ENCODE assay signal across 9 cellular contexts in the genomic region with DNA sequence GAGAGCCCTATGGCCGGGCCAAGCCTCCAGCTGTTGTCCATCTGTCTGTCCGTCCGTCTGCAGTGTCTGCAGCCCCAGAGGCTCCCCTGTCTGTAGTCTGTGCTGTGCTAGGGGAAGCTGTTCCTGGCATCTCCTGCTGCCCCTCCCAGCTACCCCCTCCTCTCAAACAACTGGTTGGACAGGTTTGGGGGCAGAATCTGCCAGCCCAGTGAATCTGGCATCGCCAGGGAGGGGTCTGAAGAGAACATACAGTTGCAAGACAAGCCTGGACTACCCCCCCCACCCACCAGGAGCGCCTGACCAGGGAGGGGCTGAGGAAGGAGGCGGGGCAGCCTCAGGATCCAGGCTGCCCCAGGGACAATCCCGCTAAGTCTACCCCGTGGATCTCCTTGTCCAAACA. TPM values are rescaled to one million over a fixed set of nuclear protein-coding genes. Genes with fewer than 3 reads are reported as not detected.
DNase-seq lines count a peak whose midpoint lies in the region; ATAC-seq, FAIRE-seq and TF ChIP-seq lines count a peak whose summit lies in the region.
"Not testable (repeated sequence)": the region's sequence is repeated elsewhere in the genome, so short reads cannot be mapped to it uniquely, and the experiment has no call there.
"Had no signal": no experiment of that assay in that cellular context is flagged by ENCODE, and none has a peak within 500 bp of the region (broad histone marks: within the 10 kb centered on the region; RNA-seq: fewer than 3 reads in every experiment).

A gene with protein sequence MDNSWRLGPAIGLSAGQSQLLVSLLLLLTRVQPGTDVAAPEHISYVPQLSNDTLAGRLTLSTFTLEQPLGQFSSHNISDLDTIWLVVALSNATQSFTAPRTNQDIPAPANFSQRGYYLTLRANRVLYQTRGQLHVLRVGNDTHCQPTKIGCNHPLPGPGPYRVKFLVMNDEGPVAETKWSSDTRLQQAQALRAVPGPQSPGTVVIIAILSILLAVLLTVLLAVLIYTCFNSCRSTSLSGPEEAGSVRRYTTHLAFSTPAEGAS (minus strand): TSS at position 101 of the 400 bp plus-strand sequence. CDS start 60 bp downstream, at position 41.

- not testable (repeated sequence) for ATAC-seq in activated CD8-positive, alpha-beta T cell treated with anti-CD3 and anti-CD28 coated beads, Interleukin-2, amount 10 ng/mL, durations not matched to agents 7 days and 5 days; lung (ENCODE audit: insufficient read depth, low FRiP score); sciatic nerve; aorta (ENCODE audit: low FRiP score)
- ATAC-seq in K562 (0 out of 3 replicates have a peak, but pooled peaks have one; percentile 10), Right ventricle myocardium inferior (peak; percentile 41)

- H3K4me3 Mint-ChIP-seq in activated CD8-positive, alpha-beta T cell treated with anti-CD3 and anti-CD28 coated beads, Interleukin-2, amount 10 ng/mL, durations not matched to agents 7 days and 5 days: not testable (repeated sequence)

- not testable (repeated sequence) for H3K27ac Mint-ChIP-seq in activated CD8-positive, alpha-beta T cell treated with anti-CD3 and anti-CD28 coated beads, Interleukin-2, amount 10 ng/mL, durations not matched to agents 7 days and 5 days

- not testable (repeated sequence) for TF ChIP-seq RAD21 in K562 (CRISPR knock-in tag; conservative IDR thresholded peaks at IDR 0.05 in 1 of 2, IDR thresholded peaks at IDR 0.05 in 1 of 2)

- not testable (repeated sequence) for TF ChIP-seq POLR2A in K562 (conservative IDR thresholded peaks at IDR 0.05)

- not testable (repeated sequence) for H3K9me1 ChIP-seq in K562 (ENCODE audit: control insufficient read depth, insufficient read depth, low read length)

- intact Hi-C loops in T-helper 1 cell treated with Interleukin-12 subunit alpha and Interleukin-12 subunit beta and Interleukin-4 antibody, amounts not matched to agents 30 ng/mL and 1 ng/mL, for 36 hours (cut with micrococcal nuclease); K562 (cut with micrococcal nuclease); Right ventricle myocardium inferior (cut with DNase I); sciatic nerve (cut with DNase I); aorta (cut with DNase I): not testable (repeated sequence)

- not testable (repeated sequence) for H3K9me3 Mint-ChIP-seq in activated CD8-positive, alpha-beta T cell treated with anti-CD3 and anti-CD28 coated beads, Interleukin-2, amount 10 ng/mL, durations not matched to agents 7 days and 5 days (ENCODE audit: insufficient read depth)

- not testable (repeated sequence) for H3K4me3 ChIP-seq in K562; lung; aorta (ENCODE audit: low read length in 2 of 2)

- TF ChIP-seq CTCF in K562 (IDR thresholded peaks at IDR 0.05 in 2 of 3, conservative IDR thresholded peaks at IDR 0.05 in 1 of 3; ENCODE audit: insufficient read depth in 2 of 3, low read depth in 1 of 3, low read length in 3 of 3); lung (IDR thresholded peaks at IDR 0.05; ENCODE audit: control extremely low read depth, extremely low read depth): not testable (repeated sequence)

- not testable (repeated sequence) for H3K27me3 Mint-ChIP-seq in activated CD8-positive, alpha-beta T cell treated with anti-CD3 and anti-CD28 coated beads, Interleukin-2, amount 10 ng/mL, durations not matched to agents 7 days and 5 days (ENCODE audit: low read depth)

- H3K27ac ChIP-seq in K562 (ENCODE audit: extremely low read depth, low read depth, low read length); lung (ENCODE audit: low read depth in 1 of 2, low read length in 1 of 2); aorta (ENCODE audit: low read depth in 1 of 2, low read length in 2 of 2): not testable (repeated sequence)

- CTCF ChIA-PET in activated CD8-positive, alpha-beta T cell treated with anti-CD3 and anti-CD28 coated beads, Interleukin-2, amount 10 ng/mL, durations not matched to agents 7 days and 5 days (lab: Charles Lee); K562 (lab: Yijun Ruan, JAX; ENCODE audit: low intra/inter-chr PET ratio): not testable (repeated sequence)

- in situ Hi-C loops in K562 (cut with MboI): loop anchor here (10.0 kb wide), 1 partner anchor 101 kb away; the partner anchor contains the start of gene UPK3BL1

- H3K4me2 ChIP-seq in K562 (ENCODE audit: insufficient read depth, low read length): not testable (repeated sequence)

- not testable (repeated sequence) for H3K36me3 ChIP-seq in K562 (ENCODE audit: control insufficient read depth, insufficient read depth, low read length); lung (ENCODE audit: control insufficient read depth in 2 of 2, insufficient read depth in 2 of 2, low read length in 2 of 2); aorta (ENCODE audit: control insufficient read depth in 1 of 2, insufficient read depth in 2 of 2, low read length in 1 of 2)

- POLR2A ChIA-PET in activated CD8-positive, alpha-beta T cell treated with anti-CD3 and anti-CD28 coated beads, Interleukin-2, amount 10 ng/mL, durations not matched to agents 7 days and 5 days (lab: Charles Lee); K562 (lab: Yijun Ruan, JAX): not testable (repeated sequence)

- WGBS in K562 (ENCODE audit: insufficient coverage, low coverage, missing lambda C conversion rate): no CpG with 5 or more reads among the region's 8 CpGs
- WGBS in lung, 2 donors: no CpG with 5 or more reads among the region's 8 CpGs
- no CpG with 5 or more reads among the region's 8 CpGs for WGBS in aorta, 2 donors

- FAIRE-seq in K562 (lab: Jason Lieb, UNC): not testable (repeated sequence)

- H3K4me1 ChIP-seq in K562 (replicated peaks in 1 of 2; ENCODE audit: control insufficient read depth in 2 of 2, insufficient read depth in 2 of 2, low read length in 2 of 2); lung (ENCODE audit: control insufficient read depth in 2 of 2, insufficient read depth in 2 of 2, low read length in 2 of 2); aorta (ENCODE audit: control insufficient read depth in 1 of 2, insufficient read depth in 2 of 2, low read length in 2 of 2): not testable (repeated sequence)

- H3K9ac ChIP-seq in K562 (ENCODE audit: insufficient read depth in 1 of 2, low read depth in 2 of 2, low read length in 2 of 2): not testable (repeated sequence)

- H3K36me3 Mint-ChIP-seq in activated CD8-positive, alpha-beta T cell treated with anti-CD3 and anti-CD28 coated beads, Interleukin-2, amount 10 ng/mL, durations not matched to agents 7 days and 5 days (ENCODE audit: low read depth): not testable (repeated sequence)

- not testable (repeated sequence) for H3K4me1 Mint-ChIP-seq in activated CD8-positive, alpha-beta T cell treated with anti-CD3 and anti-CD28 coated beads, Interleukin-2, amount 10 ng/mL, durations not matched to agents 7 days and 5 days (ENCODE audit: low read depth)

- not testable (repeated sequence) for DNase-seq in HT-29 (ENCODE audit: low spot score); activated CD8-positive, alpha-beta T cell treated with anti-CD3 and anti-CD28 coated beads, Interleukin-2, amount 10 ng/mL, durations not matched to agents 7 days and 5 days; K562 (ENCODE audit: extremely low read depth in 1 of 4, low spot score in 3 of 4); Right ventricle myocardium inferior (ENCODE audit: missing footprints); lung (ENCODE audit: low spot score); sciatic nerve (ENCODE audit: low spot score); aorta

- not testable (repeated sequence) for H3K79me2 ChIP-seq in K562 (ENCODE audit: control insufficient read depth, insufficient read depth, low read length)

- BruUV-seq in K562 (replicated peaks; lab: Mats Ljungman, UMichigan): not testable (repeated sequence)

- H4K20me1 ChIP-seq in K562 (replicated peaks; ENCODE audit: control insufficient read depth, insufficient read depth, low read length): not testable (repeated sequence)

- H3K9me3 ChIP-seq in K562 (replicated peaks; ENCODE audit: control insufficient read depth, insufficient read depth, low read depth, low read length); lung (ENCODE audit: control insufficient read depth in 2 of 2, insufficient read depth in 1 of 2, low read length in 1 of 2); aorta (ENCODE audit: control insufficient read depth, low read length): not testable (repeated sequence)

- H2AFZ ChIP-seq in K562 (ENCODE audit: low read depth, low read length): not testable (repeated sequence)

- TF ChIP-seq EP300 in K562 (IDR thresholded peaks at IDR 0.05; ENCODE audit: low read length): not testable (repeated sequence)

- not testable (repeated sequence) for H3K27me3 ChIP-seq in K562 (ENCODE audit: control insufficient read depth in 2 of 2, insufficient read depth in 2 of 2, low read length in 2 of 2); lung (ENCODE audit: control insufficient read depth, insufficient read depth); aorta (ENCODE audit: control insufficient read depth in 1 of 2, insufficient read depth in 2 of 2, low read length in 1 of 2)

RNA-seq across cellular contexts. Expression of the gene that starts here (rescaled TPM):
- total RNA-seq in HT-29 (2014; rRNA removed; shearing (Covaris generic)): 11.1 and 15.2 TPM in 2 replicates
- 25.7 and 29.3 TPM in 2 replicates for total RNA-seq in T-helper 1 cell treated with Interleukin-12 subunit alpha and Interleukin-12 subunit beta and Interleukin-4 antibody, amounts not matched to agents 30 ng/mL and 1 ng/mL, for 36 hours
- 10 to 100 TPM; 24.1 to 27.1 TPM for total RNA-seq in activated CD8-positive, alpha-beta T cell treated with anti-CD3 and anti-CD28 coated beads, Interleukin-2, amount 10 ng/mL, durations not matched to agents 7 days and 5 days
- 59.6 and 142 TPM in 2 replicates for total RNA-seq in K562 (2011; cell fraction: chromatin; rRNA removed; ENCODE audit: low replicate concordance)
- total RNA-seq in K562 (2011; cell fraction: nucleolus; rRNA removed): 57.0 and 58.6 TPM in 2 replicates
- total RNA-seq in K562 (2011; cell fraction: nucleoplasm; rRNA removed): 63.1 and 82.7 TPM in 2 replicates
- 5.6 and 9.1 TPM in 2 replicates for total RNA-seq in K562 (2014; rRNA removed)
- total RNA-seq in K562 (2014; rRNA removed; fragmentation: Illumina TruSeq; extraction: Trizol): 3.4 and 3.7 TPM in 2 replicates
- total RNA-seq in K562 (2015; rRNA removed; fragmentation: Illumina TruSeq; extraction: Trizol): 7.7 and 7.8 TPM in 2 replicates
- 17.0 and 17.6 TPM in 2 replicates for total RNA-seq in K562 (2021)
- polyA plus RNA-seq in K562 (2011; rRNA removed): 6.0 and 9.1 TPM in 2 replicates
- 4.2 and 12.3 TPM in 2 replicates for polyA plus RNA-seq in K562 (2011; cell fraction: cytosol; rRNA removed)
- 38.0 and 69.8 TPM in 2 replicates for polyA plus RNA-seq in K562 (2011; cell fraction: nucleus; rRNA removed)
- 5.3 and 17.9 TPM in 2 replicates for polyA plus RNA-seq in K562 (2012)
- 7.9 and 11.4 TPM in 2 replicates for polyA plus RNA-seq in K562 (2014; fragmentation: Illumina TruSeq; extraction: Trizol)
- under 1 TPM in 1 of 2 experiments, not detected in 1; 0.77 TPM for polyA plus RNA-seq in K562 (2014; fragmentation: Nextera tagmentation; extraction: Ambion mirVana)
- 24.8 and 26.1 TPM in 2 replicates for polyA plus RNA-seq in K562 (2014; rRNA removed)
- 1.1 and 3.8 TPM in 2 replicates for polyA minus RNA-seq in K562 (2011; rRNA and poly(A)+ RNA removed)
- 2.5 and 7.6 TPM in 2 replicates for polyA minus RNA-seq in K562 (2011; cell fraction: cytosol; rRNA and poly(A)+ RNA removed)
- polyA minus RNA-seq in K562 (2011; cell fraction: nucleus; rRNA and poly(A)+ RNA removed): 4.0 and 5.5 TPM in 2 replicates
- 2.8 TPM for total RNA-seq in Right ventricle myocardium inferior
- total RNA-seq in lung: 10 to 100 TPM; 17.4 to 23.7 TPM
- polyA plus RNA-seq in lung: 10 to 100 TPM; 12.5 to 17.3 TPM
- 31.6 TPM for total RNA-seq in sciatic nerve
- total RNA-seq in aorta: 10 to 100 TPM; 19.5 to 41.7 TPM
- 10 to 100 TPM in 1 of 2 donors, 1 to 10 TPM in 1; 4.0 to 27.5 TPM for polyA plus RNA-seq in aorta
- total RNA-seq: RPMI7951 had no signal
